ENCODE assay signal across 12 cellular contexts in genomic region chr19:5665781-5666513, GRCh38. TPM values are rescaled to one million over a fixed set of nuclear protein-coding genes. Genes with fewer than 3 reads are reported as not detected.
DNase-seq lines count a peak whose midpoint lies in the region; ATAC-seq, FAIRE-seq and TF ChIP-seq lines count a peak whose summit lies in the region.
"Had no signal": no experiment of that assay in that cellular context is flagged by ENCODE, and none has a peak within 500 bp of the region (broad histone marks: within the 10 kb centered on the region; RNA-seq: fewer than 3 reads in every experiment).

No MANE protein-coding gene starts in this region.

- intact Hi-C loops in upper lobe of right lung (cut with DNase I), result no loop called here

- DNase-seq in GM12865 (ENCODE audit: low read depth) (peak; percentile 54), RCC 7860 (ENCODE audit: low spot score) (peak; percentile 74), dermis blood vessel endothelial cell (peak; percentile 72), osteoblast (ENCODE audit: insufficient read length, low spot score, missing footprints) (peak; percentile 98), iPS-NIHi7 (ENCODE audit: extremely low spot score) (no peak), NCI-H1436 treated with DMSO at 0.1 percent for 48 hours (lab: John Stamatoyannopoulos, UW) (no peak), NCI-H2107 treated with DMSO at 0.1 percent for 48 hours (lab: John Stamatoyannopoulos, UW; ENCODE audit: unreplicated experiment) (no peak), upper lobe of right lung (no peak)
- DNase-seq: activated CD4-positive, alpha-beta T cell treated with anti-CD3 and anti-CD28 coated beads for 4 hours; nucleus accumbens; stimulated activated naive CD4-positive, alpha-beta T cell treated with Interleukin-2 at 50 U/mL for 16 hours had no signal

- peaks cover 25% of the 10 kb centered on the region for H4K20me1 ChIP-seq in osteoblast (ENCODE audit: insufficient read depth, low read length)

- H3K9me3 ChIP-seq in osteoblast (ENCODE audit: low read depth, low read length) (no peaks in the 10 kb centered on the region), upper lobe of right lung (no peaks in the 10 kb centered on the region)
- H3K9me3 ChIP-seq: esophagus muscularis mucosa had no signal

- H3K27ac ChIP-seq in osteoblast (ENCODE audit: low read depth, low read length) (peak overlapping the region; percentile 0), upper lobe of right lung (no peak overlapping the region)
- H3K27ac ChIP-seq: esophagus muscularis mucosa had no signal

- H3K4me3 ChIP-seq in GM12865 (ENCODE audit: low read depth, low read length) (no peak overlapping the region), osteoblast (ENCODE audit: insufficient read depth, low read length) (no peak overlapping the region), upper lobe of right lung (no peak overlapping the region)
- H3K4me3 ChIP-seq: esophagus muscularis mucosa had no signal

- no peak overlapping the region for H3K4me2 ChIP-seq in osteoblast (ENCODE audit: insufficient read depth, low read length)

- H3K27me3 ChIP-seq in osteoblast (ENCODE audit: insufficient read depth, low read length) (no peaks in the 10 kb centered on the region), upper lobe of right lung (no peaks in the 10 kb centered on the region)
- H3K27me3 ChIP-seq: esophagus muscularis mucosa had no signal

- no peak for TF ChIP-seq CTCF in GM12865 (IDR thresholded peaks at IDR 0.05; ENCODE audit: insufficient read depth, low read depth, low read length, missing control alignments)
- peak; percentile 52 for TF ChIP-seq CTCF in osteoblast (IDR thresholded peaks at IDR 0.05; ENCODE audit: extremely low read depth, low read depth, low read length)
- no peak for TF ChIP-seq CTCF in upper lobe of right lung (IDR thresholded peaks at IDR 0.05)

- H3K4me1 ChIP-seq in osteoblast (ENCODE audit: insufficient read depth, low read length) (peaks cover 9% of the 10 kb centered on the region), upper lobe of right lung (no peaks in the 10 kb centered on the region)
- H3K4me1 ChIP-seq: esophagus muscularis mucosa had no signal

- peaks cover 10% of the 10 kb centered on the region for H3K79me2 ChIP-seq in osteoblast (ENCODE audit: insufficient read depth, low read length)

- no peak for ATAC-seq in upper lobe of right lung

- peaks cover 76% of the 10 kb centered on the region for H3K36me3 ChIP-seq in osteoblast (ENCODE audit: insufficient read depth, low read length)
- H3K36me3 ChIP-seq in upper lobe of right lung, result peaks cover 92% of the 10 kb centered on the region

- H2AFZ ChIP-seq in osteoblast (ENCODE audit: low read length), result no peak overlapping the region

- FAIRE-seq in RCC 7860 (lab: Jason Lieb, UNC), result peak; percentile 92

RNA-seq across cellular contexts. Expression of gene MICOS13, which starts 14.4 kb away (rescaled TPM):
- total RNA-seq in dermis blood vessel endothelial cell, result 13.4 and 22.3 TPM in 2 replicates
- 21.0 and 25.9 TPM in 2 replicates for total RNA-seq in osteoblast
- 48.3 TPM for total RNA-seq in upper lobe of right lung

RNA-seq across cellular contexts. Expression of gene HSD11B1L, which starts 14.9 kb away (rescaled TPM):
- 7.4 and 9.7 TPM in 2 replicates for total RNA-seq in dermis blood vessel endothelial cell
- 12.1 and 14.8 TPM in 2 replicates for total RNA-seq in osteoblast
- 6.6 TPM for total RNA-seq in upper lobe of right lung

RNA-seq across cellular contexts. Expression of gene RPL36, which starts 24.1 kb away (rescaled TPM):
- total RNA-seq in dermis blood vessel endothelial cell (379 and 554 TPM in 2 replicates), osteoblast (228 and 257 TPM in 2 replicates), upper lobe of right lung (564 TPM)

RNA-seq across cellular contexts. Expression of gene SAFB, which starts 43.1 kb away (rescaled TPM):
- total RNA-seq in dermis blood vessel endothelial cell (56.0 and 60.1 TPM in 2 replicates), osteoblast (33.7 and 42.4 TPM in 2 replicates), upper lobe of right lung (71.9 TPM)

RNA-seq across cellular contexts. Expression of gene SAFB2, which starts 43.4 kb away (rescaled TPM):
- total RNA-seq in dermis blood vessel endothelial cell (33.4 and 47.5 TPM in 2 replicates), osteoblast (38.0 and 43.0 TPM in 2 replicates), upper lobe of right lung (74.2 TPM)

Comparison
In these comparisons a context has a peak if more than half of its experiments do, and no peak if none do; other contexts are left out.
1. DNase-seq: peak in GM12865 (single experiment), RCC 7860 (single experiment), dermis blood vessel endothelial cell (single experiment) and osteoblast (single experiment); none in iPS-NIHi7 (single experiment), NCI-H1436 treated with DMSO at 0.1 percent for 48 hours (single experiment), NCI-H2107 treated with DMSO at 0.1 percent for 48 hours (single experiment) and upper lobe of right lung (single experiment).